8 cellular contexts compared by ENCODE assay signal in genomic region chr21:25561668-25562641, GRCh38. TPM values are rescaled to one million over a fixed set of nuclear protein-coding genes. Genes with fewer than 3 reads are reported as not detected.
DNase-seq lines count a peak whose midpoint lies in the region; ATAC-seq and TF ChIP-seq lines count a peak whose summit lies in the region.

No MANE protein-coding gene starts in this region.

- DNase-seq in GM13976 (ENCODE audit: low spot score) (peak; percentile 70), NCI-H748 treated with DMSO at 0.1 percent for 48 hours (lab: John Stamatoyannopoulos, UW) (peak; percentile 9), activated T-cell treated with anti-CD3 and anti-CD28 coated beads for 4 hours (peak; percentile 83), fibroblast of mammary gland (ENCODE audit: low read depth) (peak; percentile 71), neural progenitor cell (ENCODE audit: low spot score) (peak; percentile 69), NCI-H1092 treated with DMSO at 0.1 percent for 48 hours (lab: John Stamatoyannopoulos, UW) (no peak)

- H3K36me3 ChIP-seq in neural progenitor cell (no peaks in the 10 kb centered on the region), subcutaneous abdominal adipose tissue (ENCODE audit: control insufficient read depth in 5 of 5, insufficient read depth in 5 of 5, low read length in 5 of 5) (peaks cover 2 to 15% (median 11%) of the 10 kb centered on the region in 5 donors)

- H3K9me3 ChIP-seq in neural progenitor cell (ENCODE audit: low read depth) (no peaks in the 10 kb centered on the region), subcutaneous abdominal adipose tissue (ENCODE audit: control insufficient read depth in 5 of 5, low read length in 5 of 5) (no peaks in the 10 kb centered on the region)

- H3F3A ChIP-seq in neural progenitor cell (ENCODE audit: low read depth): no peaks in the 10 kb centered on the region

- TF ChIP-seq CTCF in GM13976 (IDR thresholded peaks at IDR 0.05; ENCODE audit: borderline replicate concordance, control extremely low read depth, extremely low read depth, insufficient read depth, missing control alignments): peak; percentile 31
- TF ChIP-seq CTCF in fibroblast of mammary gland (conservative IDR thresholded peaks at IDR 0.05; ENCODE audit: control insufficient read depth, insufficient read depth, low read depth, low read length): peak; percentile 10
- TF ChIP-seq CTCF in neural progenitor cell (IDR thresholded peaks at IDR 0.05): peak; percentile 36

- H3K79me2 ChIP-seq in neural progenitor cell (ENCODE audit: low read depth): no peaks in the 10 kb centered on the region

- H3K27ac Mint-ChIP-seq in neural progenitor cell: no peak overlapping the region

- in situ Hi-C loops in GM13976 (cut with MboI; ENCODE audit: low sequenced_read_pairs, unreplicated experiment): loop anchor here (5.0 to 10.0 kb wide), 3 partner anchors 60 to 140 kb away; no protein-coding TSS in a partner anchor

- H3K27me3 ChIP-seq in neural progenitor cell: peaks cover 35% of the 10 kb centered on the region
- no peaks in the 10 kb centered on the region for H3K27me3 ChIP-seq in subcutaneous abdominal adipose tissue (ENCODE audit: control insufficient read depth in 5 of 5, insufficient read depth in 4 of 5, low read length in 5 of 5)

- H3K27me3 Mint-ChIP-seq in neural progenitor cell (ENCODE audit: insufficient read depth, low read depth): peaks cover 14% of the 10 kb centered on the region

- ATAC-seq in HG02840 (IDR thresholded peaks at IDR 0.05; ENCODE audit: low FRiP score, unreplicated experiment): peak; percentile 49

- H3K9me3 Mint-ChIP-seq in neural progenitor cell: peaks cover 9% of the 10 kb centered on the region

- H3K4me1 ChIP-seq in neural progenitor cell: no peaks in the 10 kb centered on the region
- peaks cover 3 to 29% (median 18%) of the 10 kb centered on the region in 5 donors for H3K4me1 ChIP-seq in subcutaneous abdominal adipose tissue (ENCODE audit: control insufficient read depth in 5 of 5, insufficient read depth in 5 of 5, low read length in 5 of 5)

- H3K4me3 Mint-ChIP-seq in neural progenitor cell: peak overlapping the region; percentile 13

- no peaks in the 10 kb centered on the region for H4K20me1 ChIP-seq in neural progenitor cell (ENCODE audit: low read depth)

- peak overlapping the region; percentile 90 for H2AFZ ChIP-seq in neural progenitor cell (replicated peaks)

- H3K4me3 ChIP-seq in fibroblast of mammary gland (ENCODE audit: control insufficient read depth, low read depth, low read length): peak overlapping the region; percentile 65
- peak overlapping the region; percentile 56 for H3K4me3 ChIP-seq in neural progenitor cell
- peak overlapping the region; percentile 68 to 78 (median 74) for H3K4me3 ChIP-seq in subcutaneous abdominal adipose tissue (ENCODE audit: low read depth in 1 of 5, low read length in 5 of 5)

- H3K9ac ChIP-seq in neural progenitor cell (no peak overlapping the region), subcutaneous abdominal adipose tissue (ENCODE audit: low read length in 5 of 5) (peak overlapping the region in 3 of 5 donors; percentile 62 to 70 (median 66))

- no peaks in the 10 kb centered on the region for H3K4me1 Mint-ChIP-seq in neural progenitor cell

- H3K4me2 ChIP-seq in neural progenitor cell: peak overlapping the region; percentile 86

- peaks cover 26% of the 10 kb centered on the region for H3K36me3 Mint-ChIP-seq in neural progenitor cell

- H3K27ac ChIP-seq in neural progenitor cell: no peak overlapping the region
- no peak overlapping the region for H3K27ac ChIP-seq in subcutaneous abdominal adipose tissue (ENCODE audit: low read depth, low read length)

RNA-seq across cellular contexts. Expression of gene MRPL39, which starts 45.3 kb away (rescaled TPM):
- total RNA-seq in neural progenitor cell (ENCODE audit: low replicate concordance): 35.5 and 63.1 TPM in 2 replicates
